Comparison of ENCODE assay signal across 30 cellular contexts in genomic region chr5:133721365-133721764, GRCh38.
"Had no signal": no experiment of that assay in that cellular context is flagged by ENCODE, and none has a peak within 500 bp of the region (broad histone marks: within the 10 kb centered on the region; RNA-seq: fewer than 3 reads in every experiment).

No MANE protein-coding gene starts in this region.

- H3K36me3 ChIP-seq: adrenal gland, ascending aorta, brain microvascular endothelial cell, breast epithelium, cardiac muscle cell had no signal

- H3K9me3 ChIP-seq: ascending aorta had no signal

- H3K4me3 ChIP-seq: adrenal gland, ascending aorta, body of pancreas, breast epithelium, cardiac muscle cell had no signal

- H3K4me1 ChIP-seq: adrenal gland, ascending aorta, body of pancreas, breast epithelium had no signal

- H3K27ac ChIP-seq: adrenal gland, ascending aorta, body of pancreas, brain microvascular endothelial cell, breast epithelium, cardiac muscle cell had no signal

- DNase-seq: activated effector memory CD4-positive, alpha-beta T cell treated with anti-CD3 and anti-CD28 coated beads, Interleukin-2, amount 50 U/mL, for 16 hours; activated effector memory CD4-positive, alpha-beta T cell treated with Interleukin-2 at 50 U/mL for 16 hours; activated gamma-delta T cell; activated gamma-delta T cell treated with Interleukin-2 at 50 U/mL for 16 hours; activated naive CD4-positive, alpha-beta T cell; activated naive CD4-positive, alpha-beta T cell treated with anti-CD3 and anti-CD28 coated beads for 36 hours; activated naive CD4-positive, alpha-beta T cell treated with anti-CD3 and anti-CD28 coated beads, Interleukin-2, amount 10 ng/mL, durations not matched to agents 7 days and 5 days; activated naive CD4-positive, alpha-beta T cell treated with anti-CD3 and anti-CD28 coated beads, Interleukin-2, amount 50 U/mL, for 16 hours; activated naive CD4-positive, alpha-beta T cell treated with Interleukin-2 at 50 U/mL for 16 hours; activated naive CD8-positive, alpha-beta T cell treated with anti-CD3 and anti-CD28 coated beads for 36 hours; activated naive CD8-positive, alpha-beta T cell treated with anti-CD3 and anti-CD28 coated beads, Interleukin-2, amount 10 ng/mL, durations not matched to agents 7 days and 5 days; activated naive CD8-positive, alpha-beta T cell treated with anti-CD3 and anti-CD28 coated beads, Interleukin-2, amount 50 U/mL, for 24 hours; activated T-cell treated with anti-CD3 and anti-CD28 coated beads, Interleukin-2, amount 50 U/mL, for 1 hour; activated T-cell treated with anti-CD3 and anti-CD28 coated beads, Interleukin-2, amount 50 U/mL, for 24 hours; activated T-cell treated with anti-CD3 and anti-CD28 coated beads, Interleukin-2, amount 50 U/mL, for 4 hours; activated T-cell treated with anti-CD3 and anti-CD28 coated beads, Interleukin-2, amount 50 U/mL, for 48 hours; activated T-cell treated with anti-CD3 and anti-CD28 coated beads, Interleukin-2, amount 50 U/mL, for 72 hours; amniotic stem cell; amygdala; anterior cingulate cortex; aorta; body of pancreas; brain microvascular endothelial cell; caudate nucleus; central memory CD4-positive, alpha-beta T cell; cerebellar nuclear complex had no signal
